7 cellular contexts compared by ENCODE assay signal in genomic region chr9:130997925-130998595, GRCh38. TPM values are rescaled to one million over a fixed set of nuclear protein-coding genes. Genes with fewer than 3 reads are reported as not detected.
DNase-seq lines count a peak whose midpoint lies in the region; ATAC-seq and TF ChIP-seq lines count a peak whose summit lies in the region.

No MANE protein-coding gene starts in this region.

- no peaks in the 10 kb centered on the region for H3K36me3 ChIP-seq in kidney epithelial cell (ENCODE audit: control insufficient read depth, insufficient read depth, low read length)

- no peak overlapping the region for H3K27ac ChIP-seq in caudate nucleus (ENCODE audit: low read depth, low read length)

- ATAC-seq in GM19324 (IDR thresholded peaks at IDR 0.05; ENCODE audit: low FRiP score, unreplicated experiment): no peak

- peaks cover 30% of the 10 kb centered on the region for H3K27me3 ChIP-seq in kidney epithelial cell (ENCODE audit: control insufficient read depth, insufficient read depth, low read length)

- no peak overlapping the region for H3K4me3 ChIP-seq in kidney epithelial cell (ENCODE audit: low read depth, low read length)

- peak; percentile 81 for TF ChIP-seq CTCF in kidney epithelial cell (IDR thresholded peaks at IDR 0.05; ENCODE audit: insufficient read depth, low read length, poor library complexity, severe bottlenecking)

- DNase-seq in ELR (ENCODE audit: low read depth): peak; percentile 83
- peak; percentile 66 to 69 for DNase-seq in Kasumi-1 (lab: John Stamatoyannopoulos, UW)
- peak; percentile 73 for DNase-seq in SK-N-DZ (ENCODE audit: low spot score)
- DNase-seq in caudate nucleus (lab: John Stamatoyannopoulos, UW): peak in 54 of 61 donors; percentile 6 to 67 (median 44)
- DNase-seq in kidney epithelial cell (ENCODE audit: low read depth): no peak
- DNase-seq in stimulated activated CD8-positive, alpha-beta memory T cell treated with anti-CD3 and anti-CD28 coated beads, Interleukin-4, amount 100 ng/mL, for 24 hours (ENCODE audit: low read depth): peak; percentile 7

RNA-seq across cellular contexts. Expression of gene LAMC3, which starts 10.9 kb away (rescaled TPM):
- 0.50 and 0.74 TPM in 2 replicates for polyA plus RNA-seq in SK-N-DZ (2014; cell fraction: cytosol; rRNA removed)
- 0.31 TPM in 1 of 2 replicates, not detected in the other for polyA plus RNA-seq in SK-N-DZ (2014; cell fraction: nucleus; rRNA removed)
- total RNA-seq in kidney epithelial cell: 7.5 and 9.7 TPM in 2 replicates

RNA-seq across cellular contexts. Expression of gene FIBCD1, which starts 59.0 kb away (rescaled TPM):
- not detected in 2 replicates for polyA plus RNA-seq in SK-N-DZ (2014; cell fraction: cytosol; rRNA removed)
- polyA plus RNA-seq in SK-N-DZ (2014; cell fraction: nucleus; rRNA removed): 0.83 TPM in 1 of 2 replicates, not detected in the other
- total RNA-seq in kidney epithelial cell: 2.3 and 2.6 TPM in 2 replicates
